ENCODE assay signal across 8 cellular contexts in genomic region chr16:27313422-27314160, GRCh38. TPM values are rescaled to one million over a fixed set of nuclear protein-coding genes. Genes with fewer than 3 reads are reported as not detected.
DNase-seq lines count a peak whose midpoint lies in the region; ATAC-seq lines count a peak whose summit lies in the region.

TSS of gene IL4R (plus strand) at chr16:27313974. CDS start at chr16:27340204, 26,230 bp downstream.

- no peaks in the 10 kb centered on the region for H3K9me3 Mint-ChIP-seq in naive thymus-derived CD4-positive, alpha-beta T cell

- H3K27me3 ChIP-seq in esophagus (ENCODE audit: control insufficient read depth in 1 of 2, insufficient read depth in 2 of 2, low read length in 2 of 2), result no peaks in the 10 kb centered on the region
- no peaks in the 10 kb centered on the region for H3K27me3 ChIP-seq in naive thymus-derived CD4-positive, alpha-beta T cell (ENCODE audit: control insufficient read depth in 2 of 2, insufficient read depth in 2 of 2, low read length in 2 of 2)

- peak; percentile 40 for DNase-seq in COLO668 (lab: John Stamatoyannopoulos, UW; ENCODE audit: unreplicated experiment)
- peak; percentile 82 for DNase-seq in NCI-H226
- DNase-seq in activated T-cell treated with anti-CD3 and anti-CD28 coated beads for 1 hour (ENCODE audit: low read depth), result peak; percentile 53
- peak; percentile 55 to 84 (median 68) for DNase-seq in naive thymus-derived CD4-positive, alpha-beta T cell
- DNase-seq in stimulated activated naive CD8-positive, alpha-beta T cell treated with anti-CD3 and anti-CD28 coated beads, Interleukin-15, Interleukin-2, amounts not matched to agents 100 U/mL and 50 U/mL, for 24 hours, result peak; percentile 87
- no peak for DNase-seq in occipital lobe (lab: John Stamatoyannopoulos, UW)

- peak within 1 kb of the TSS; percentile 87 to 99 (median 97) for H3K4me3 Mint-ChIP-seq in naive thymus-derived CD4-positive, alpha-beta T cell

- CTCF ChIA-PET in naive thymus-derived CD4-positive, alpha-beta T cell (lab: Charles Lee), result no interaction called here

- peaks cover 0 to 44% (median 3%) of the 10 kb centered on the region in 5 donors for H3K36me3 Mint-ChIP-seq in naive thymus-derived CD4-positive, alpha-beta T cell

- no peaks in the 10 kb centered on the region for H3K9me3 ChIP-seq in esophagus (ENCODE audit: control insufficient read depth in 2 of 2, insufficient read depth in 1 of 2, low read depth in 1 of 2, low read length in 1 of 2)
- no peaks in the 10 kb centered on the region for H3K9me3 ChIP-seq in naive thymus-derived CD4-positive, alpha-beta T cell (ENCODE audit: control insufficient read depth in 2 of 3, low read length in 3 of 3)

- H3K27ac ChIP-seq in esophagus (ENCODE audit: low read depth in 2 of 2, low read length in 1 of 2), result peak within 1 kb of the TSS; percentile 98 to 99
- H3K27ac ChIP-seq in naive thymus-derived CD4-positive, alpha-beta T cell (ENCODE audit: low read depth, low read length), result peak within 1 kb of the TSS; percentile 99

- intact Hi-C loops in naive thymus-derived CD4-positive, alpha-beta T cell (cut with micrococcal nuclease), result loop anchor here (1.0 to 2.0 kb wide), 7 partner anchors 39 to 237 kb away; partner anchors contain the start of genes IL21R (in 1 of the 2), KATNIP (in 1 of the 2) and NSMCE1 (in 1 of the 2)

- peaks cover 0 to 13% of the 10 kb centered on the region in 2 donors for H3K4me1 ChIP-seq in esophagus (ENCODE audit: control insufficient read depth in 2 of 2, insufficient read depth in 2 of 2, low read length in 1 of 2)
- peaks cover 17 to 33% of the 10 kb centered on the region in 2 donors for H3K4me1 ChIP-seq in naive thymus-derived CD4-positive, alpha-beta T cell (ENCODE audit: control insufficient read depth in 2 of 2, insufficient read depth in 2 of 2, low read length in 2 of 2)

- peak within 1 kb of the TSS; percentile 92 to 99 (median 96) for H3K27ac Mint-ChIP-seq in naive thymus-derived CD4-positive, alpha-beta T cell

- peaks cover 0 to 3% (median 0%) of the 10 kb centered on the region in 5 donors for H3K27me3 Mint-ChIP-seq in naive thymus-derived CD4-positive, alpha-beta T cell

- peaks cover 29 to 52% (median 42%) of the 10 kb centered on the region in 7 donors for H3K4me1 Mint-ChIP-seq in naive thymus-derived CD4-positive, alpha-beta T cell

- H3K4me3 ChIP-seq in esophagus (ENCODE audit: low read depth in 1 of 2, low read length in 2 of 2), result peak within 1 kb of the TSS; percentile 89 to 95
- H3K4me3 ChIP-seq in naive thymus-derived CD4-positive, alpha-beta T cell (ENCODE audit: low read length), result peak within 1 kb of the TSS; percentile 73

- peak; percentile 43 for ATAC-seq in GM21737 (IDR thresholded peaks at IDR 0.05; ENCODE audit: unreplicated experiment)
- peak; percentile 72 for ATAC-seq in naive thymus-derived CD4-positive, alpha-beta T cell
- peak; percentile 20 for ATAC-seq in stimulated activated naive CD8-positive, alpha-beta T cell treated with anti-CD3 and anti-CD28 coated beads, Interleukin-15, Interleukin-2, amounts not matched to agents 100 U/mL and 50 U/mL, for 24 hours

- 0 to 1% methylated on average over 38 to 85 of the region's 85 CpGs for WGBS in esophagus, 2 donors

- no peaks in the 10 kb centered on the region for H3K36me3 ChIP-seq in esophagus (ENCODE audit: control insufficient read depth in 2 of 2, insufficient read depth in 2 of 2, low read length in 1 of 2)
- peaks cover 0 to 4% (median 0%) of the 10 kb centered on the region in 3 experiments for H3K36me3 ChIP-seq in naive thymus-derived CD4-positive, alpha-beta T cell (ENCODE audit: control insufficient read depth in 2 of 3, insufficient read depth in 3 of 3, low read length in 3 of 3)

- POLR2A ChIA-PET in naive thymus-derived CD4-positive, alpha-beta T cell (lab: Charles Lee), result no interaction called here

RNA-seq across cellular contexts. Expression of gene IL4R, which starts in this region (rescaled TPM):
- 10 to 100 TPM; 51.1 to 60.0 TPM for polyA plus RNA-seq in esophagus
- total RNA-seq in naive thymus-derived CD4-positive, alpha-beta T cell, result 100 to 1,000 TPM; 158 to 498 (median 198) TPM
- 100 to 1,000 TPM in 1 of 2 donors, 10 to 100 TPM in 1; 99.8 to 128 TPM for polyA plus RNA-seq in naive thymus-derived CD4-positive, alpha-beta T cell
- total RNA-seq in occipital lobe, result 1.1 TPM

Comparison
In these comparisons a context has a peak if more than half of its experiments do, and no peak if none do; other contexts are left out.
1. RNA of gene IL4R (total RNA-seq): 158 to 498 TPM in naive thymus-derived CD4-positive, alpha-beta T cell; 1.1 TPM in occipital lobe (single experiment); every median in the first group is over 10 times any median in the second.
2. ATAC-seq: peak in every context shown above with its lines; median percentile 72 in naive thymus-derived CD4-positive, alpha-beta T cell; 43 in GM21737; 20 in stimulated activated naive CD8-positive, alpha-beta T cell treated with anti-CD3 and anti-CD28 coated beads, Interleukin-15, Interleukin-2, amounts not matched to agents 100 U/mL and 50 U/mL, for 24 hours.